Comparison of ENCODE assay signal across 9 cellular contexts in the genomic region with DNA sequence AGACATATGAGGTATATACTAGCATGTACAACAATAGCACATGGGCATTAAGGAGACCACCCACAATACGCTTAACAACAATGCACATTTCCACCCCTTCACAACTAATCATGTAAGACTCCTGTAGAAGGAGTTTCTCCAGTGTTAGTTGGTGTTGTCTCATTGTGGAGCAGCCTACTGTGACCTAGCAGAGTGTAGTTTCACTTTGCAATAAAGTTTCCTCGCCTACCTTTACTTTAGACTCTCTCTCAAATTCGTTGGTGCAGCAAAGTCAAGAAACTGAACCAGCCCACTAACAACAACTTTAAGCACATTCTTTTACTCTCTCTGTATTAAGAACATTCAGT.
DNase-seq lines count a peak whose midpoint lies in the region; ATAC-seq, FAIRE-seq and TF ChIP-seq lines count a peak whose summit lies in the region.
"Had no signal": no experiment of that assay in that cellular context is flagged by ENCODE, and none has a peak within 500 bp of the region (broad histone marks: within the 10 kb centered on the region; RNA-seq: fewer than 3 reads in every experiment).

No MANE protein-coding gene starts in this region.

- no peaks in the 10 kb centered on the region for H4K20me1 ChIP-seq in HepG2 (ENCODE audit: insufficient read depth, low read length)
- H4K20me1 ChIP-seq in Karpas-422 (ENCODE audit: insufficient read depth, low read depth, low read length) = no peaks in the 10 kb centered on the region

- H3K27me3 ChIP-seq in right lobe of liver (no peaks in the 10 kb centered on the region), HepG2 (ENCODE audit: control insufficient read depth in 1 of 2, insufficient read depth in 2 of 2, low read length in 2 of 2) (no peaks in the 10 kb centered on the region), Karpas-422 (ENCODE audit: low read length) (no peaks in the 10 kb centered on the region)
- H3K27me3 ChIP-seq: left lung had no signal

- H3K9me2 ChIP-seq in Karpas-422 (replicated peaks; ENCODE audit: insufficient read depth, low read length) = no peaks in the 10 kb centered on the region

- no peak for TF ChIP-seq RAD21 in HepG2 (CRISPR knock-in tag; IDR thresholded peaks at IDR 0.05)

- TF ChIP-seq EP300 in HepG2 (IDR thresholded peaks at IDR 0.05; ENCODE audit: low read depth in 2 of 2, low read length in 2 of 2) (no peak), HepG2 (CRISPR knock-in tag; IDR thresholded peaks at IDR 0.05; ENCODE audit: borderline replicate concordance) (no peak)

- BruUV-seq in HepG2 (replicated peaks; lab: Mats Ljungman, UMichigan) = no TSS peak

- ATAC-seq in right lobe of liver (peak in 3 of 4 donors; percentile 14 to 57 (median 36)), HepG2 (no peak), HG02642 (IDR thresholded peaks at IDR 0.05; ENCODE audit: poor library complexity, unreplicated experiment) (peak; percentile 60)
- ATAC-seq in stimulated activated naive B cell treated with anti-CD40 and anti-IgM and Interleukin-4, amounts not matched to agents 10 μg/mL and 1 μg/mL and 100 μg/mL, for 72 hours (replicated peaks) = peak; percentile 60 to 61
- ATAC-seq: left lung had no signal

- TF ChIP-seq POLR2A in right lobe of liver (IDR thresholded peaks at IDR 0.05) (no peak), HepG2 (IDR thresholded peaks at IDR 0.05; ENCODE audit: insufficient read depth in 1 of 2, low read depth in 2 of 2, low read length in 2 of 2) (no peak)

- no peaks in the 10 kb centered on the region for H3K27me3 Mint-ChIP-seq in stimulated activated naive B cell treated with anti-CD40 and anti-IgM and Interleukin-4, amounts not matched to agents 10 μg/mL and 1 μg/mL and 100 μg/mL, for 72 hours

- FAIRE-seq in HepG2 (lab: Jason Lieb, UNC) (no peak), HTR-8/SVneo (lab: Jason Lieb, UNC) (no peak)

- H3K36me3 Mint-ChIP-seq in stimulated activated naive B cell treated with anti-CD40 and anti-IgM and Interleukin-4, amounts not matched to agents 10 μg/mL and 1 μg/mL and 100 μg/mL, for 72 hours = peaks cover 2 to 4% of the 10 kb centered on the region in 2 donors

- peaks cover 4 to 5% of the 10 kb centered on the region in 2 donors for H3K9me3 Mint-ChIP-seq in stimulated activated naive B cell treated with anti-CD40 and anti-IgM and Interleukin-4, amounts not matched to agents 10 μg/mL and 1 μg/mL and 100 μg/mL, for 72 hours

- H3K4me2 ChIP-seq in HepG2 (ENCODE audit: low read depth, low read length) = no peak overlapping the region
- peak overlapping the region; percentile 5 for H3K4me2 ChIP-seq in Karpas-422 (ENCODE audit: low read depth, low read length, poor library complexity, severe bottlenecking)

- H3K4me1 ChIP-seq in right lobe of liver (no peaks in the 10 kb centered on the region), HepG2 (ENCODE audit: insufficient read depth, low read length) (no peaks in the 10 kb centered on the region), Karpas-422 (ENCODE audit: low read length) (peaks cover 12% of the 10 kb centered on the region)

- peak overlapping the region; percentile 28 for H3K27ac Mint-ChIP-seq in stimulated activated naive B cell treated with anti-CD40 and anti-IgM and Interleukin-4, amounts not matched to agents 10 μg/mL and 1 μg/mL and 100 μg/mL, for 72 hours

- intact Hi-C loops in right lobe of liver (cut with DNase I) (no loop called here), HepG2 (cut with micrococcal nuclease; ENCODE audit: unreplicated experiment) (no loop called here)

- peaks cover 17 to 36% of the 10 kb centered on the region in 2 donors for H3K4me1 Mint-ChIP-seq in stimulated activated naive B cell treated with anti-CD40 and anti-IgM and Interleukin-4, amounts not matched to agents 10 μg/mL and 1 μg/mL and 100 μg/mL, for 72 hours

- H3K36me3 ChIP-seq in right lobe of liver (no peaks in the 10 kb centered on the region), HepG2 (replicated peaks in 1 of 2; ENCODE audit: control insufficient read depth in 1 of 2, insufficient read depth in 2 of 2, low read length in 2 of 2) (no peaks in the 10 kb centered on the region), Karpas-422 (ENCODE audit: insufficient read depth, low read length) (no peaks in the 10 kb centered on the region)
- H3K36me3 ChIP-seq: left lung had no signal

- H3K9ac ChIP-seq in HepG2 (ENCODE audit: insufficient read depth, low read depth, low read length) (no peak overlapping the region), Karpas-422 (ENCODE audit: low read length) (no peak overlapping the region)

- in situ Hi-C loops in HepG2 (cut with HindIII; ENCODE audit: extremely low pct_ligation_motif_present, low pct_unique_long_range_greater_than_20kb) = no loop called here

- CTCF ChIA-PET in HepG2 (lab: Yijun Ruan, JAX; ENCODE audit: low intra/inter-chr PET ratio, low total read pairs) = no interaction called here

- DNase-seq in right lobe of liver (no peak), HepG2 (ENCODE audit: low spot score) (no peak), Karpas-422 (no peak), ecto neural progenitor cell (ENCODE audit: low spot score) (no peak), GDM1 (lab: John Stamatoyannopoulos, UW) (no peak), HTR-8/SVneo (ENCODE audit: insufficient read length, low spot score) (no peak)
- DNase-seq in stimulated activated naive B cell treated with anti-CD40 and anti-IgM and Interleukin-4, amounts not matched to agents 10 μg/mL and 1 μg/mL and 100 μg/mL, for 72 hours = no peak
- DNase-seq: left lung had no signal

- H3K79me2 ChIP-seq in HepG2 (ENCODE audit: insufficient read depth, low read length) (no peaks in the 10 kb centered on the region), Karpas-422 (ENCODE audit: low read length) (no peaks in the 10 kb centered on the region)

- WGBS in right lobe of liver (ENCODE audit: insufficient coverage, low coverage, low lambda C conversion rate, missing lambda C conversion rate) = 6% methylated on average over 3 of the region's 3 CpGs
- WGBS in HepG2 (ENCODE audit: low lambda C conversion rate) = 1% methylated on average over 3 of the region's 3 CpGs

- H3K27ac ChIP-seq in right lobe of liver = no peak overlapping the region
- no peak overlapping the region for H3K27ac ChIP-seq in HepG2 (ENCODE audit: extremely low read length, insufficient read depth, low read length)
- no peak overlapping the region for H3K27ac ChIP-seq in Karpas-422 (ENCODE audit: low read length)
- H3K27ac ChIP-seq: left lung had no signal

- H3K4me3 Mint-ChIP-seq in stimulated activated naive B cell treated with anti-CD40 and anti-IgM and Interleukin-4, amounts not matched to agents 10 μg/mL and 1 μg/mL and 100 μg/mL, for 72 hours = peak overlapping the region; percentile 75 to 77

- POLR2A ChIA-PET in HepG2 (lab: Yijun Ruan, JAX) = no interaction called here

- H3K9me3 ChIP-seq in right lobe of liver (no peaks in the 10 kb centered on the region), HepG2 (ENCODE audit: low read length) (no peaks in the 10 kb centered on the region), Karpas-422 (ENCODE audit: low read length) (no peaks in the 10 kb centered on the region)
- H3K9me3 ChIP-seq: left lung had no signal

- H2AFZ ChIP-seq in HepG2 (ENCODE audit: low read length) = no peak overlapping the region
- no peak overlapping the region for H2AFZ ChIP-seq in Karpas-422 (ENCODE audit: low read length)

- TF ChIP-seq CTCF in right lobe of liver (IDR thresholded peaks at IDR 0.05) = no peak
- TF ChIP-seq CTCF in HepG2 (CRISPR knock-in tag; IDR thresholded peaks at IDR 0.05) = no peak

- H3K4me3 ChIP-seq in right lobe of liver = no peak overlapping the region
- H3K4me3 ChIP-seq in HepG2 (replicated peaks in 1 of 3; ENCODE audit: insufficient read depth in 1 of 3, low read depth in 2 of 3, low read length in 3 of 3) = no peak overlapping the region
- no peak overlapping the region for H3K4me3 ChIP-seq in Karpas-422 (ENCODE audit: low read length)
- H3K4me3 ChIP-seq: left lung had no signal

TF ChIP-seq in HepG2, 621 proteins besides CTCF, POLR2A, EP300 and RAD21 (continues in another document):
- TF ChIP-seq SOX13 (IDR thresholded peaks at IDR 0.05) = no peak
- no peak for TF ChIP-seq SOX13 (CRISPR knock-in tag; conservative IDR thresholded peaks at IDR 0.05 in 1 of 2, IDR thresholded peaks at IDR 0.05 in 1 of 2)
- TF ChIP-seq SMAD1 (CRISPR knock-in tag; IDR thresholded peaks at IDR 0.05; ENCODE audit: borderline replicate concordance, low read depth) = no peak
- no peak for TF ChIP-seq SKI (IDR thresholded peaks at IDR 0.05; ENCODE audit: partially characterized antibody)
- TF ChIP-seq TERF1 (CRISPR knock-in tag; IDR thresholded peaks at IDR 0.05) = no peak
